ENCODE assay signal across 27 cellular contexts in genomic region chr16:848510-849253, GRCh38. TPM values are rescaled to one million over a fixed set of nuclear protein-coding genes. Genes with fewer than 3 reads are reported as not detected.
DNase-seq lines count a peak whose midpoint lies in the region; ATAC-seq, FAIRE-seq and TF ChIP-seq lines count a peak whose summit lies in the region.
"Had no signal": no experiment of that assay in that cellular context is flagged by ENCODE, and none has a peak within 500 bp of the region (broad histone marks: within the 10 kb centered on the region; RNA-seq: fewer than 3 reads in every experiment).

No MANE protein-coding gene starts in this region.

- no peaks in the 10 kb centered on the region for H3K4me1 ChIP-seq in right atrium auricular region
- H3K4me1 ChIP-seq in right cardiac atrium (ENCODE audit: control insufficient read depth, insufficient read depth, low read length): no peaks in the 10 kb centered on the region
- H3K4me1 ChIP-seq in K562 (replicated peaks in 1 of 2; ENCODE audit: control insufficient read depth in 2 of 2, insufficient read depth in 2 of 2, low read length in 2 of 2): peaks cover 0 to 26% of the 10 kb centered on the region in 2 experiments; a peak in 2 of 5 replicates
- no peaks in the 10 kb centered on the region for H3K4me1 ChIP-seq in trophoblast cell (ENCODE audit: control insufficient read depth in 1 of 2, insufficient read depth in 2 of 2, low read length in 2 of 2)
- H3K4me1 ChIP-seq: BE2C, HAP-1 had no signal

- no peak overlapping the region for H2BK5ac ChIP-seq in trophoblast cell (ENCODE audit: low read depth, low read length, poor library complexity)

- FAIRE-seq in K562 (lab: Jason Lieb, UNC): no peak
- FAIRE-seq: A204.1, D721Med, GM12878, H54 had no signal

- H3K79me2 ChIP-seq in K562 (ENCODE audit: control insufficient read depth, insufficient read depth, low read length) (no peaks in the 10 kb centered on the region), trophoblast cell (ENCODE audit: control insufficient read depth, insufficient read depth, low read length, poor library complexity) (no peaks in the 10 kb centered on the region)

- BruUV-seq in K562 (replicated peaks; lab: Mats Ljungman, UMichigan): no TSS peak

- H3K4me2 ChIP-seq in K562 (ENCODE audit: insufficient read depth, low read length): no peak overlapping the region
- H3K4me2 ChIP-seq in trophoblast cell (ENCODE audit: low read length): no peak overlapping the region
- H3K4me2 ChIP-seq: BLaER1 treated with 17β-estradiol and CSF1 and Interleukin-3, amounts not matched to agents 10 nM and 100 nM had no signal

- H3K79me1 ChIP-seq in trophoblast cell (ENCODE audit: low read length): no peaks in the 10 kb centered on the region

- H3K18ac ChIP-seq in trophoblast cell (ENCODE audit: low read length): no peak overlapping the region

- H3K23ac ChIP-seq in trophoblast cell (ENCODE audit: low read length): no peak overlapping the region

- no peak for TF ChIP-seq POLR2A in K562 (conservative IDR thresholded peaks at IDR 0.05)

- no peak overlapping the region for H2BK120ac ChIP-seq in trophoblast cell (ENCODE audit: insufficient read depth, low read length, poor library complexity)

- no peak for TF ChIP-seq RAD21 in K562 (CRISPR knock-in tag; conservative IDR thresholded peaks at IDR 0.05 in 1 of 2, IDR thresholded peaks at IDR 0.05 in 1 of 2)

- no peak for ATAC-seq in Right ventricle myocardium inferior
- ATAC-seq in right cardiac atrium: no peak
- no peak for ATAC-seq in Right ventricle myocardium superior (ENCODE audit: poor library complexity)
- no peak for ATAC-seq in K562
- no peak for ATAC-seq in GM21528 (IDR thresholded peaks at IDR 0.05; ENCODE audit: low FRiP score, unreplicated experiment)
- ATAC-seq: GM12878 had no signal

- no peaks in the 10 kb centered on the region for H3K9me3 ChIP-seq in right atrium auricular region
- no peaks in the 10 kb centered on the region for H3K9me3 ChIP-seq in right cardiac atrium (ENCODE audit: control insufficient read depth, low read length)
- H3K9me3 ChIP-seq in K562 (replicated peaks; ENCODE audit: control insufficient read depth, insufficient read depth, low read depth, low read length): no peaks in the 10 kb centered on the region; the same call in 1 of the 2 replicates
- H3K9me3 ChIP-seq in trophoblast cell (ENCODE audit: insufficient read depth, low read depth, low read length): peaks cover 74% of the 10 kb centered on the region
- H3K9me3 ChIP-seq: HAP-1 had no signal

- no peak overlapping the region for H3K14ac ChIP-seq in trophoblast cell (ENCODE audit: low read length)

- no peak for TF ChIP-seq EP300 in K562 (IDR thresholded peaks at IDR 0.05; ENCODE audit: low read length)

- DNase-seq in Right ventricle myocardium inferior (ENCODE audit: missing footprints) (peak; percentile 46), right atrium auricular region (ENCODE audit: low spot score) (no peak), right cardiac atrium (peak in 2 of 3 donors; percentile 3 to 31), Right ventricle myocardium superior (no peak), K562 (ENCODE audit: extremely low read depth in 1 of 4, low spot score in 3 of 4) (no peak), trophoblast cell (no peak), NCI-H2081 (lab: John Stamatoyannopoulos, UW) (no peak)
- DNase-seq: ACHN; AML-193; BE2C; CD4-positive, alpha-beta T cell; CD8-positive, alpha-beta memory T cell; DMS 273 treated with DMSO at 0.1 percent for 48 hours; DMS79; EL; GDM1; GOT3; HFFc6 had no signal

- H3K9ac ChIP-seq in K562 (ENCODE audit: insufficient read depth in 1 of 2, low read depth in 2 of 2, low read length in 2 of 2): no peak overlapping the region
- H3K9ac ChIP-seq in trophoblast cell (ENCODE audit: low read length): no peak overlapping the region
- H3K9ac ChIP-seq: BLaER1 treated with 17β-estradiol and CSF1 and Interleukin-3, amounts not matched to agents 10 nM and 100 nM had no signal

- H3K4me3 ChIP-seq in right atrium auricular region: no peak overlapping the region
- no peak overlapping the region for H3K4me3 ChIP-seq in right cardiac atrium (ENCODE audit: low read length)
- no peak overlapping the region for H3K4me3 ChIP-seq in K562
- H3K4me3 ChIP-seq in trophoblast cell (ENCODE audit: low read depth, low read length): peak overlapping the region; percentile 21
- H3K4me3 ChIP-seq: BLaER1 treated with 17β-estradiol and CSF1 and Interleukin-3, amounts not matched to agents 10 nM and 100 nM; GM12878; HAP-1 had no signal

- H4K91ac ChIP-seq in trophoblast cell (ENCODE audit: low read depth, low read length): no peak overlapping the region

- no peak overlapping the region for H2BK12ac ChIP-seq in trophoblast cell (ENCODE audit: low read length)

- H3K4ac ChIP-seq in trophoblast cell (ENCODE audit: low read depth, low read length): no peak overlapping the region

- CTCF ChIA-PET in K562 (lab: Yijun Ruan, JAX; ENCODE audit: low intra/inter-chr PET ratio): no interaction called here

- H3K27me3 ChIP-seq in right atrium auricular region (no peaks in the 10 kb centered on the region), right cardiac atrium (ENCODE audit: control insufficient read depth, insufficient read depth) (no peaks in the 10 kb centered on the region), K562 (ENCODE audit: control insufficient read depth in 2 of 2, insufficient read depth in 2 of 2, low read length in 2 of 2) (peaks cover 47 to 92% of the 10 kb centered on the region in 2 experiments), trophoblast cell (ENCODE audit: insufficient read depth, low read length) (no peaks in the 10 kb centered on the region)

- H4K20me1 ChIP-seq in K562 (replicated peaks; ENCODE audit: control insufficient read depth, insufficient read depth, low read length): no peaks in the 10 kb centered on the region
- H4K20me1 ChIP-seq: BLaER1 treated with 17β-estradiol and CSF1 and Interleukin-3, amounts not matched to agents 10 nM and 100 nM had no signal

- H4K8ac ChIP-seq in trophoblast cell (ENCODE audit: low read depth, low read length): no peak overlapping the region

- H4K12ac ChIP-seq in trophoblast cell (ENCODE audit: low read depth, low read length): no peak overlapping the region

- H2AK5ac ChIP-seq in trophoblast cell (ENCODE audit: low read length): no peak overlapping the region

- in situ Hi-C loops in K562 (cut with MboI): no loop called here

- H3K36me3 ChIP-seq in right atrium auricular region (no peaks in the 10 kb centered on the region), K562 (ENCODE audit: control insufficient read depth, insufficient read depth, low read length) (no peaks in the 10 kb centered on the region), trophoblast cell (ENCODE audit: control insufficient read depth in 1 of 2, insufficient read depth in 2 of 2, low read length in 2 of 2) (no peaks in the 10 kb centered on the region)
- H3K36me3 ChIP-seq: BE2C, HAP-1 had no signal

- no peak overlapping the region for H2AFZ ChIP-seq in K562 (ENCODE audit: low read depth, low read length)
- no peak overlapping the region for H2AFZ ChIP-seq in trophoblast cell (ENCODE audit: insufficient read depth, low read length, poor library complexity)

- intact Hi-C loops in Right ventricle myocardium inferior (cut with DNase I) (no loop called here), right cardiac atrium (cut with DNase I) (no loop called here), Right ventricle myocardium superior (cut with DNase I) (no loop called here), K562 (cut with micrococcal nuclease) (no loop called here)

- 94% methylated on average over 44 of the region's 44 CpGs for WGBS in right cardiac atrium
- WGBS in K562 (ENCODE audit: insufficient coverage, low coverage, missing lambda C conversion rate): 5% methylated on average over 44 of the region's 44 CpGs
- no CpG with 5 or more reads among the region's 44 CpGs for whole genome bisulfite sequencing in trophoblast cell (ENCODE audit: extremely low coverage, insufficient coverage, insufficient read length)

- TF ChIP-seq CTCF in right atrium auricular region (IDR thresholded peaks at IDR 0.05) (no peak), K562 (IDR thresholded peaks at IDR 0.05 in 2 of 3, conservative IDR thresholded peaks at IDR 0.05 in 1 of 3; ENCODE audit: insufficient read depth in 2 of 3, low read depth in 1 of 3, low read length in 3 of 3) (no peak)

- POLR2A ChIA-PET in K562 (lab: Yijun Ruan, JAX): no interaction called here

- no peaks in the 10 kb centered on the region for H3K9me1 ChIP-seq in K562 (ENCODE audit: control insufficient read depth, insufficient read depth, low read length)

- H3K27ac ChIP-seq in right atrium auricular region (no peak overlapping the region), right cardiac atrium (ENCODE audit: low read length) (no peak overlapping the region), K562 (ENCODE audit: extremely low read depth, low read depth, low read length) (no peak overlapping the region), trophoblast cell (ENCODE audit: low read depth, low read length) (no peak overlapping the region)
- H3K27ac ChIP-seq: 22Rv1; BLaER1 treated with 17β-estradiol and CSF1 and Interleukin-3, amounts not matched to agents 10 nM and 100 nM had no signal

RNA-seq across cellular contexts. Expression of gene GNG13, which starts 48.1 kb away (rescaled TPM):
- not detected for total RNA-seq in Right ventricle myocardium inferior
- not detected for total RNA-seq in right atrium auricular region
- total RNA-seq in right cardiac atrium: not detected
- not detected for polyA plus RNA-seq in right cardiac atrium
- total RNA-seq in Right ventricle myocardium superior: not detected
- total RNA-seq in K562 (2011; cell fraction: chromatin; rRNA removed; ENCODE audit: low replicate concordance): not detected in 2 replicates
- total RNA-seq in K562 (2011; cell fraction: nucleolus; rRNA removed): not detected in 2 replicates
- not detected in 2 replicates for total RNA-seq in K562 (2011; cell fraction: nucleoplasm; rRNA removed)
- not detected in 2 replicates for total RNA-seq in K562 (2014; rRNA removed)
- total RNA-seq in K562 (2014; rRNA removed; fragmentation: Illumina TruSeq; extraction: Trizol): not detected in 2 replicates
- not detected in 2 replicates for total RNA-seq in K562 (2015; rRNA removed; fragmentation: Illumina TruSeq; extraction: Trizol)
- total RNA-seq in K562 (2021): not detected in 2 replicates
- not detected in 2 replicates for polyA plus RNA-seq in K562 (2011; rRNA removed)
- not detected in 2 replicates for polyA plus RNA-seq in K562 (2011; cell fraction: cytosol; rRNA removed)
- not detected in 2 replicates for polyA plus RNA-seq in K562 (2011; cell fraction: nucleus; rRNA removed)
- polyA plus RNA-seq in K562 (2012): 1.00 and 1.4 TPM in 2 replicates
- polyA plus RNA-seq in K562 (2014; fragmentation: Illumina TruSeq; extraction: Trizol): not detected in 2 replicates
- polyA plus RNA-seq in K562 (2014; fragmentation: Nextera tagmentation; extraction: Ambion mirVana): not detected
- polyA plus RNA-seq in K562 (2014; rRNA removed): not detected in 2 replicates
- not detected in 2 replicates for polyA minus RNA-seq in K562 (2011; rRNA and poly(A)+ RNA removed)
- polyA minus RNA-seq in K562 (2011; cell fraction: cytosol; rRNA and poly(A)+ RNA removed): not detected in 2 replicates
- not detected in 2 replicates for polyA minus RNA-seq in K562 (2011; cell fraction: nucleus; rRNA and poly(A)+ RNA removed)
- polyA plus RNA-seq in trophoblast cell (2013): 0.24 and 0.26 TPM in 2 replicates
- total RNA-seq: CD4-positive, alpha-beta T cell; CD8-positive, alpha-beta memory T cell; GM12878; HFFc6 had no signal
- polyA plus RNA-seq: CD14-positive monocyte; CD8-positive, alpha-beta memory T cell; GM12878 had no signal

Comparison
In these comparisons a context has a peak if more than half of its experiments do, and no peak if none do; other contexts are left out.
1. DNase-seq: peak in Right ventricle myocardium inferior (single experiment) and right cardiac atrium (2 of 3); none in right atrium auricular region (single experiment), Right ventricle myocardium superior (single experiment), K562 (0 of 4), trophoblast cell (0 of 2) and NCI-H2081 (0 of 2).